In the genomic region with DNA sequence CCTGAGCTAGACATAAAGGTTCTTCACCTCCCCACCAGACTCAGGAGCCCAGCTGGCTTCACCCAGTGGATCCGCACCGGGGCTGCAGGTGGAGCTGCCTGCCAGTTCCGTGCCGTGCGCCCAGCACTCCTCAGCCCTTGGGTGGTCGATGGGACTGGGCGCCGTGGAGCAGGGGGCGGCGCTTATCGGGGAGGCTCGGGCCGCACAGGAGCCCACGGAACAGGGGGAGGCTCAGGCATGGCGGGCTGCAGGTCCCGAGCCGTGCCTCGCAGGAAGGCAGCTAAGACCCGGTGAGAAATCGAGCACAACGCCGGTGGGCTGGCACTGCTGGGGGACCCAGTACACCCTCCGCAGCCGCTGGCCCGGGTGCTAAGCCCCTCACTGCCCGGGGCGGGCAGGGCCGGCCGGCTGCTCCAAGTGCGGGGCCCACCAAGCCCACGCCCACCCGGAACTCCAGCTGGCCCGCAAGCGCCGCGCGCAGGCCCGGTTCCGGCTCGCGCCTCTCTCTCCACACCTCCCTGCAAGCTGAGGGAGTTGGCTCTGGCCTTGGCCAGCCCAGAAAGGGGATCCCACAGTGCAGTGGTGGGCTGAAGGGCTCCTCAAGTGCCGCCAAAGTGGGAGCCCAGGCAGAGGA, we compare ENCODE assay signal across 1 cellular context. TPM values are rescaled to one million over a fixed set of nuclear protein-coding genes. Genes with fewer than 3 reads are reported as not detected.
"Had no signal": no experiment of that assay in that cellular context is flagged by ENCODE, and none has a peak within 500 bp of the region (broad histone marks: within the 10 kb centered on the region; RNA-seq: fewer than 3 reads in every experiment).

No MANE protein-coding gene starts in this region.

RNA-seq across cellular contexts. Expression of gene CYP2J2, which starts 43.1 kb away (rescaled TPM):
- total RNA-seq: thoracic aorta had no signal
